In the genomic region with DNA sequence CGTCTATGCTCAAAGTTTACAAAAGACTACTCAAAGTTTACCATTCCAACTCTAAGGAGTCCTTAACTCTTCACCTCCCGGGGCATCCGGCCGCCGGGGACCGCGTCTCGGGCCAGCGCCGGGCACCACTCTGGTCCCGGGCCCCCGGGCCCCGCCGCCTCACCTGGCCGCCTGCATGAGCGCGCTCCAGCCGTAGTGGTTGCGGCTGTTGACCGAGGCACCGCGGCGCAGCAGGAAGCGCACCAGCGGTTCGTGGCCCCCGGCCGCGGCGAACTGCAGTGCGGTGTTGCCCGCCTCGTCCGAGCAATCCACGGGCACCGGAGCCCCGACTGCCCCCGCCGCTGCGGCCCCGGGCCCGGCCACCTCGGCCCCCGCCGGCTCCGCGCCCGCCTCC, we compare ENCODE assay signal across 8 cellular contexts. TPM values are rescaled to one million over a fixed set of nuclear protein-coding genes. Genes with fewer than 3 reads are reported as not detected.
A peak's percentile ranks its signal among the peaks of the same experiment; 100 is the strongest.
DNase-seq lines count a peak whose midpoint lies in the region; ATAC-seq and TF ChIP-seq lines count a peak whose summit lies in the region.

No MANE protein-coding gene starts in this region.

- peaks cover 19% of the 10 kb centered on the region for H3K9me1 ChIP-seq in IMR-90 (ENCODE audit: insufficient read depth, low read length)

- H4K5ac ChIP-seq in IMR-90 (ENCODE audit: low read depth, low read length): no peak overlapping the region

- TF ChIP-seq CTCF in IMR-90 (conservative IDR thresholded peaks at IDR 0.05; ENCODE audit: low read depth, low read length): no peak
- no peak for TF ChIP-seq CTCF in spleen (IDR thresholded peaks at IDR 0.05 in 8 of 11, conservative IDR thresholded peaks at IDR 0.05 in 3 of 11)

- CTCF ChIA-PET in IMR-90 (lab: Yijun Ruan, JAX): interaction anchor here (0.6 kb wide), 2 partner anchors 410 to 1782 kb away, joined by 3 read pairs; no protein-coding TSS in a partner anchor

- peak overlapping the region; percentile 99 for H2AFZ ChIP-seq in IMR-90 (replicated peaks; ENCODE audit: low read length, poor library complexity)

- H2AK9ac ChIP-seq in IMR-90 (replicated peaks; ENCODE audit: low read depth, low read length, poor library complexity): peak overlapping the region; percentile 63

- intact Hi-C loops in IMR-90 (cut with micrococcal nuclease) (no loop called here), spleen (cut with DNase I; ENCODE audit: low total_unique reads) (no loop called here)

- H3K4ac ChIP-seq in IMR-90 (ENCODE audit: low read depth, low read length): no peak overlapping the region

- H3K4me3 ChIP-seq in IMR-90 (ENCODE audit: insufficient read depth, low read depth, low read length) (peak overlapping the region; percentile 86), spleen (peak overlapping the region; percentile 44 to 83 (median 60))

- ATAC-seq in GM21515 (IDR thresholded peaks at IDR 0.05; ENCODE audit: unreplicated experiment) (peak; percentile 43), IMR-90 (ENCODE audit: low read depth) (peak; percentile 46)
- ATAC-seq in activated naive CD8-positive, alpha-beta T cell treated with anti-CD3 and anti-CD28 coated beads, Interleukin-2, amount 50 U/mL, for 24 hours: peak; percentile 23

- peaks cover 22 to 33% of the 10 kb centered on the region in 2 experiments for H3K79me1 ChIP-seq in IMR-90 (ENCODE audit: low read depth in 1 of 2, low read length in 2 of 2)

- H3K4me3 Mint-ChIP-seq in activated naive CD8-positive, alpha-beta T cell treated with anti-CD3 and anti-CD28 coated beads, Interleukin-2, amount 50 U/mL, for 24 hours: peak overlapping the region; percentile 79

- peaks cover 8% of the 10 kb centered on the region for H3K36me3 Mint-ChIP-seq in activated naive CD8-positive, alpha-beta T cell treated with anti-CD3 and anti-CD28 coated beads, Interleukin-2, amount 50 U/mL, for 24 hours (ENCODE audit: low read depth)

- 0% methylated on average over 18 of the region's 48 CpGs; no CpG with 5 or more reads in 1 of the 2 experiments for WGBS in IMR-90 (ENCODE audit: extremely low coverage in 2 of 2, insufficient read length in 1 of 2), 2 experiments
- 0 to 1% (median 1%) methylated on average over 14 to 48 of the region's 48 CpGs for WGBS in spleen, 5 donors

- H3K27me3 Mint-ChIP-seq in activated naive CD8-positive, alpha-beta T cell treated with anti-CD3 and anti-CD28 coated beads, Interleukin-2, amount 50 U/mL, for 24 hours: no peaks in the 10 kb centered on the region

- peaks cover 10% of the 10 kb centered on the region for H4K20me1 ChIP-seq in IMR-90 (ENCODE audit: insufficient read depth, low read length)

- H3K27me3 ChIP-seq in IMR-90 (ENCODE audit: control insufficient read depth, insufficient read depth, low read length) (no peaks in the 10 kb centered on the region), spleen (replicated peaks in 1 of 7) (peaks cover 0 to 12% (median 0%) of the 10 kb centered on the region in 7 donors)

- H3K36me3 ChIP-seq in IMR-90 (ENCODE audit: control insufficient read depth, insufficient read depth, low read length) (no peaks in the 10 kb centered on the region), spleen (no peaks in the 10 kb centered on the region)

- TF ChIP-seq RAD21 in IMR-90 (IDR thresholded peaks at IDR 0.05; ENCODE audit: low read length): no peak

- H4K8ac ChIP-seq in IMR-90 (ENCODE audit: low read depth in 2 of 2, low read length in 2 of 2): no peak overlapping the region; a peak in 1 of 4 replicates

- H3K4me1 ChIP-seq in IMR-90 (ENCODE audit: control insufficient read depth, insufficient read depth, low read length) (peaks cover 8% of the 10 kb centered on the region), spleen (peaks cover 0 to 41% (median 23%) of the 10 kb centered on the region in 6 donors)

- no peak overlapping the region for H2BK20ac ChIP-seq in IMR-90 (ENCODE audit: low read depth, low read length)

- H3K18ac ChIP-seq in IMR-90 (ENCODE audit: low read depth, low read length): no peak overlapping the region

- H3K9ac ChIP-seq in IMR-90 (ENCODE audit: low read depth, low read length): peak overlapping the region; percentile 67; the same call in 1 of the 2 replicates

- H3K4me1 Mint-ChIP-seq in activated naive CD8-positive, alpha-beta T cell treated with anti-CD3 and anti-CD28 coated beads, Interleukin-2, amount 50 U/mL, for 24 hours: peaks cover 29% of the 10 kb centered on the region

- dilution Hi-C loops in IMR-90 (cut with HindIII; ENCODE audit: low sequenced_read_pairs, unreplicated experiment): no loop called here

- BruUV-seq in IMR-90 (replicated peaks; lab: Mats Ljungman, UMichigan): no TSS peak

- H3K9me3 Mint-ChIP-seq in activated naive CD8-positive, alpha-beta T cell treated with anti-CD3 and anti-CD28 coated beads, Interleukin-2, amount 50 U/mL, for 24 hours: peaks cover 10% of the 10 kb centered on the region

- DNase-seq in Daoy (ENCODE audit: low read depth) (peak; percentile 48), IMR-90 (no peak), iPS-NIHi11 (ENCODE audit: low spot score) (peak; percentile 65), spleen (peak; percentile 88), dedifferentiated amniotic fluid mesenchymal stem cell (ENCODE audit: extremely low spot score) (no peak), NCI-H446 (lab: John Stamatoyannopoulos, UW) (no peak)
- peak; percentile 35 for DNase-seq in activated naive CD8-positive, alpha-beta T cell treated with anti-CD3 and anti-CD28 coated beads, Interleukin-2, amount 50 U/mL, for 24 hours

- in situ Hi-C loops in IMR-90 (cut with MboI; ENCODE audit: low sequenced_read_pairs): no loop called here

- peak overlapping the region; percentile 97 for H3K4me2 ChIP-seq in IMR-90 (ENCODE audit: low read depth, low read length)

- no peak overlapping the region for H3K14ac ChIP-seq in IMR-90 (replicated peaks; ENCODE audit: low read depth, low read length)

- H2AK5ac ChIP-seq in IMR-90 (ENCODE audit: low read depth, low read length): no peak overlapping the region

- no peak for TF ChIP-seq POLR2A in IMR-90 (IDR thresholded peaks at IDR 0.05; ENCODE audit: low read depth, low read length)
- no peak for TF ChIP-seq POLR2A in spleen (IDR thresholded peaks at IDR 0.05)

- no peak overlapping the region for H3K23ac ChIP-seq in IMR-90 (ENCODE audit: low read depth, low read length)

- no peak overlapping the region for H3K27ac Mint-ChIP-seq in activated naive CD8-positive, alpha-beta T cell treated with anti-CD3 and anti-CD28 coated beads, Interleukin-2, amount 50 U/mL, for 24 hours

- H3K56ac ChIP-seq in IMR-90 (ENCODE audit: extremely low read depth, insufficient read depth, low read length): no peak overlapping the region; the same call in 1 of the 2 replicates

- H4K91ac ChIP-seq in IMR-90 (ENCODE audit: insufficient read depth, low read depth, low read length): no peak overlapping the region

- H2BK15ac ChIP-seq in IMR-90 (ENCODE audit: low read depth, low read length): no peak overlapping the region

- H3K9me3 ChIP-seq in IMR-90 (ENCODE audit: control insufficient read depth, insufficient read depth, low read length) (no peaks in the 10 kb centered on the region; the same call in 1 of the 2 replicates), spleen (peaks cover 0 to 13% (median 9%) of the 10 kb centered on the region in 8 donors)

- POLR2A ChIA-PET in IMR-90 (lab: Charles Lee; ENCODE audit: unreplicated experiment): no interaction called here

- no peak overlapping the region for H2BK120ac ChIP-seq in IMR-90 (ENCODE audit: low read depth, low read length)

- peak overlapping the region; percentile 20 for H2BK5ac ChIP-seq in IMR-90 (ENCODE audit: low read depth, low read length, poor library complexity, severe bottlenecking)

- H3K27ac ChIP-seq in IMR-90 (ENCODE audit: insufficient read depth, low read length) (peak overlapping the region; percentile 55; the same call in 1 of the 2 replicates), spleen (peak overlapping the region in 3 of 8 donors; percentile 28 to 82 (median 51))

TF ChIP-seq in IMR-90, 13 proteins besides CTCF, POLR2A, EP300 and RAD21:
- no peak for TF ChIP-seq MAFK (IDR thresholded peaks at IDR 0.05; ENCODE audit: low read depth, low read length)
- no peak for TF ChIP-seq RCOR1 (IDR thresholded peaks at IDR 0.05; ENCODE audit: insufficient replicate concordance, low read length)
- TF ChIP-seq RFX5 (IDR thresholded peaks at IDR 0.05; ENCODE audit: low read depth, low read length): no peak
- no peak for TF ChIP-seq FOS (IDR thresholded peaks at IDR 0.05; ENCODE audit: low read depth, low read length)
- no peak for TF ChIP-seq BHLHE40 (IDR thresholded peaks at IDR 0.05; ENCODE audit: low read depth, low read length)
- TF ChIP-seq, protein P1, sequence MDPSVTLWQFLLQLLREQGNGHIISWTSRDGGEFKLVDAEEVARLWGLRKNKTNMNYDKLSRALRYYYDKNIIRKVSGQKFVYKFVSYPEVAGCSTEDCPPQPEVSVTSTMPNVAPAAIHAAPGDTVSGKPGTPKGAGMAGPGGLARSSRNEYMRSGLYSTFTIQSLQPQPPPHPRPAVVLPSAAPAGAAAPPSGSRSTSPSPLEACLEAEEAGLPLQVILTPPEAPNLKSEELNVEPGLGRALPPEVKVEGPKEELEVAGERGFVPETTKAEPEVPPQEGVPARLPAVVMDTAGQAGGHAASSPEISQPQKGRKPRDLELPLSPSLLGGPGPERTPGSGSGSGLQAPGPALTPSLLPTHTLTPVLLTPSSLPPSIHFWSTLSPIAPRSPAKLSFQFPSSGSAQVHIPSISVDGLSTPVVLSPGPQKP (IDR thresholded peaks at IDR 0.05; ENCODE audit: borderline replicate concordance, low read depth, low read length): no peak
TF ChIP-seq in IMR-90: peak in this region for 0.

RNA-seq across cellular contexts. Expression of a gene that starts 0.4 kb away (rescaled TPM):
- total RNA-seq in Daoy (2014; rRNA removed; shearing (Covaris generic)): 10.3 and 28.6 TPM in 2 replicates
- total RNA-seq in IMR-90 (2012; rRNA removed) (8.6 and 9.0 TPM in 2 replicates), spleen (1 to 10 TPM; 5.2 to 9.4 (median 7.0) TPM)
- polyA plus RNA-seq in IMR-90 (2012; rRNA removed) (23.6 and 24.0 TPM in 2 replicates), spleen (1 to 10 TPM; 4.9 to 8.2 (median 7.7) TPM)
- 16.4 and 20.2 TPM in 2 replicates for polyA plus RNA-seq in IMR-90 (2012; cell fraction: cytosol; rRNA removed)
- 78.2 and 92.5 TPM in 2 replicates for polyA plus RNA-seq in IMR-90 (2012; cell fraction: nucleus; rRNA removed; ENCODE audit: low replicate concordance)

RNA-seq across cellular contexts. Expression of a gene that starts 11.5 kb away (rescaled TPM):
- 5.3 TPM in 2 replicates for total RNA-seq in Daoy (2014; rRNA removed; shearing (Covaris generic))
- total RNA-seq in IMR-90 (2012; rRNA removed) (2.5 TPM in 2 replicates), spleen (1 to 10 TPM; 1.2 to 3.2 (median 2.6) TPM)
- polyA plus RNA-seq in IMR-90 (2012; rRNA removed) (2.0 and 2.3 TPM in 2 replicates), spleen (1 to 10 TPM; 2.1 to 2.6 (median 2.3) TPM)
- polyA plus RNA-seq in IMR-90 (2012; cell fraction: cytosol; rRNA removed): 1.8 and 4.3 TPM in 2 replicates
- polyA plus RNA-seq in IMR-90 (2012; cell fraction: nucleus; rRNA removed; ENCODE audit: low replicate concordance): 2.1 and 6.0 TPM in 2 replicates

Comparison
In these comparisons a context has a peak if more than half of its experiments do, and no peak if none do; other contexts are left out.
1. DNase-seq: peak in Daoy (single experiment), activated naive CD8-positive, alpha-beta T cell treated with anti-CD3 and anti-CD28 coated beads, Interleukin-2, amount 50 U/mL, for 24 hours (single experiment), iPS-NIHi11 (single experiment) and spleen (single experiment); none in IMR-90 (single experiment), dedifferentiated amniotic fluid mesenchymal stem cell (single experiment) and NCI-H446 (0 of 2).
2. Peak in every context shown above with its lines, with median percentiles within 50 percentile points of each other: ATAC-seq.